Comparison of ENCODE assay signal across 8 cellular contexts in the genomic region with DNA sequence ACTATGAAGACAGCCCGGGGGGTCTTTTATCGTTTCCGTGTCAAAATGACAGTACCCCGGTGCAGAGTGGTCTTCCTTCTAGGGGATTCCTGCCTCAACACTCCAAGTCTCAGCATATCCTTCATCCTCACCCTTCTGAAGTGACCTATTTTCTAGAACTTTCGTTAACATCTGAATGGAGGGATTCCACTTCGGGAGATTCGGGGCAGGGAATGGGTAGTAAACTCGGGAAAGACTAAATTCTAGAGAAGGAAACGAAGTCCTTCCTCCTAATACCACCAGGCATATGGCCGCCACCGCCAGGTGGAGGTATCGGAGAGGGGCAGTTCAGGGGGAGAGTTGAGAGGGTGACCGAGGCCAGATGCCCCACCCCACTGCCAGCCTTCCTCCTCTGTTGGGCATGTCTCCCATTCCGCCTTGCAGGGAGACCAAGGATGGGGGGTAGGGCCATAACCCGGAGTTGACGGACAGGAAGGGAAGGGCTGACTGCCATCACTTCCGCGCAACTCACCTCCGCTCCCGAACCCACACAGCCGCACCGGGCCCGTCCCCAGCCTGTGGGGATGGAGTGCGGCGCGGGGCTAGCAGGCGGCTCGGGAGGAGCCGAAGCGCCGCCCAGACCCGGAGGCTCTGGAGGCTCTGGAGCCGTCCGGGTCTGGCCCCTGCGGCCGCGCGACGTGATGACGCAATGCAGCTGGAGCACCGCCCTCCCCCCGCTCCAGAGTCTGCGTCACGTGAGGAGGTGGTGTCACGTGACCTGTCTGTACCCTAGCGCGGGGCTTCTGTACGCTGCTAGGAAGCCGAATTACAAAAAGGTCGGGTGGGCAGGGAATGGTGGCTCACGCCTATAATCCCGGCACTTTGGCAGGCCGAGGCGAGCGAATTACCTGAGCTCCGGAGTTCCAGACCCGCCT. TPM values are rescaled to one million over a fixed set of nuclear protein-coding genes. Genes with fewer than 3 reads are reported as not detected.
A peak's percentile ranks its signal among the peaks of the same experiment; 100 is the strongest.
DNase-seq lines count a peak whose midpoint lies in the region; ATAC-seq lines count a peak whose summit lies in the region.

A gene (minus strand): TSS at position 657 of the 914 bp plus-strand sequence. CDS start 2,072 bp downstream, outside the sequence.

- ATAC-seq in GM21360 (IDR thresholded peaks at IDR 0.05; ENCODE audit: unreplicated experiment): peak; percentile 92

- peak within 1 kb of the TSS; percentile 76 for H3K4me3 ChIP-seq in effector memory CD4-positive, alpha-beta T cell (ENCODE audit: insufficient read depth, low read depth, low read length, poor library complexity, severe bottlenecking)

- CTCF ChIA-PET in activated CD8-positive, alpha-beta memory T cell treated with anti-CD3 and anti-CD28 coated beads for 36 hours (lab: Charles Lee): interaction anchor here (0.6 to 2.1 kb wide), 5 partner anchors 17 to 112 kb away, joined by 3 to 5 read pairs (median 3); a partner anchor contains a TSS

- H3K27ac ChIP-seq in effector memory CD4-positive, alpha-beta T cell (ENCODE audit: insufficient read depth, low read length, poor library complexity, severe bottlenecking): peak within 1 kb of the TSS; percentile 79

- H3K36me3 ChIP-seq in effector memory CD4-positive, alpha-beta T cell (ENCODE audit: control insufficient read depth, insufficient read depth, low read length): peaks cover 8% of the 10 kb centered on the region

- H3K27me3 ChIP-seq in effector memory CD4-positive, alpha-beta T cell (replicated peaks; ENCODE audit: control insufficient read depth, insufficient read depth, low read length, poor library complexity, severe bottlenecking): no peaks in the 10 kb centered on the region

- peaks cover 7% of the 10 kb centered on the region for H3K4me1 ChIP-seq in effector memory CD4-positive, alpha-beta T cell (ENCODE audit: control insufficient read depth, insufficient read depth, low read length, poor library complexity, severe bottlenecking)

- H3K9me3 ChIP-seq in effector memory CD4-positive, alpha-beta T cell (ENCODE audit: control insufficient read depth, low read length): no peaks in the 10 kb centered on the region

- peak; percentile 97 for DNase-seq in COR-L47 (lab: John Stamatoyannopoulos, UW)
- peak; percentile 96 for DNase-seq in HT1080 (ENCODE audit: low read depth)
- peak; percentile 90 to 94 for DNase-seq in NOMO-1 (lab: John Stamatoyannopoulos, UW; ENCODE audit: unreplicated experiment in 2 of 2)
- DNase-seq in effector memory CD4-positive, alpha-beta T cell: peak; percentile 89 to 94 (median 90)
- DNase-seq in medulla oblongata (ENCODE audit: extremely low spot score): peak; percentile 96
- DNase-seq in stimulated activated CD8-positive, alpha-beta memory T cell treated with anti-CD3 and anti-CD28 coated beads, Interleukin-12 subunit alpha, Interleukin-12 subunit beta, amount 100 ng/mL, for 1 hour (ENCODE audit: low read depth): peak; percentile 91

- POLR2A ChIA-PET in activated CD8-positive, alpha-beta memory T cell treated with anti-CD3 and anti-CD28 coated beads for 36 hours (lab: Charles Lee): interaction anchor here (0.6 to 1.3 kb wide), 6 partner anchors 11 to 679 kb away, joined by 3 to 14 read pairs (median 4); a partner anchor contains a TSS

RNA-seq across cellular contexts. Expression of the gene that starts here (rescaled TPM):
- 14.8 and 17.7 TPM in 2 replicates for total RNA-seq in HT1080 (2014; rRNA removed; shearing (Covaris generic))
- 24.3 and 26.3 TPM in 2 replicates for polyA plus RNA-seq in HT1080 (2015; cell fraction: cytosol; rRNA removed)
- 35.3 and 35.4 TPM in 2 replicates for polyA plus RNA-seq in HT1080 (2015; cell fraction: nucleus; rRNA removed)
- 10 to 100 TPM; 37.4 to 39.3 TPM for total RNA-seq in activated CD8-positive, alpha-beta memory T cell treated with anti-CD3 and anti-CD28 coated beads for 36 hours

Comparison
In these comparisons a context has a peak if more than half of its experiments do, and no peak if none do; other contexts are left out.
1. Peak in every context shown above with its lines: DNase-seq, ATAC-seq, H3K4me3 ChIP-seq and H3K27ac ChIP-seq.